ENCODE assay signal across 17 cellular contexts in the genomic region with DNA sequence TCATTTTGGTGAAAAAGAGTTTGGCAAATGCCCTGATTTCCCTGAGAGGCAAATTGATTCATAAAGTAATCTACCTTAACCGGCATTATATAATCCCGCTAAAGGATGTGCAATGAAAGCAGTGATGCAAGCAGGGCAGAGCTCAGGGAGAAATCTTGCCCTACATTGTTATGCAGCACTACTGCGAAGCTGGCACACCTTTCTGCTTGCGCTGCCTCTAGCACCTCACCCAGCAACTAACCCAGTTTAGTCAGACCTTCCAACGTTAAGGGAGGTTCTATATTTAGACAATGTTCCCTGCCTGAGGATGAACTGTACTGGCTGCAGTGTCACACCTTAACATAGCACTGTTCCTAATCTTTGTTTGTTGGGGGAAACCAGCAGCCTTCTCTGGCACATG.
DNase-seq lines count a peak whose midpoint lies in the region; ATAC-seq, FAIRE-seq and TF ChIP-seq lines count a peak whose summit lies in the region.
"Had no signal": no experiment of that assay in that cellular context is flagged by ENCODE, and none has a peak within 500 bp of the region (broad histone marks: within the 10 kb centered on the region; RNA-seq: fewer than 3 reads in every experiment).

No MANE protein-coding gene starts in this region.

- no peak overlapping the region for H3K4me3 ChIP-seq in H1 (ENCODE audit: extremely low read depth in 1 of 4, insufficient read depth in 2 of 4, low read depth in 3 of 4, low read length in 4 of 4)

- TF ChIP-seq CTCF in H1 (IDR thresholded peaks at IDR 0.05; ENCODE audit: control extremely low read depth in 1 of 3, insufficient read depth in 1 of 3, low read depth in 1 of 3, low read length in 3 of 3) = no peak

- CTCF ChIA-PET in H1 (lab: Charles Lee; ENCODE audit: partially characterized antibody) = no interaction called here

- WGBS in H1 (ENCODE audit: extremely low coverage in 1 of 2, insufficient coverage in 1 of 2, insufficient read length in 1 of 2, insufficient replicate concordance in 2 of 2, low coverage in 1 of 2, low lambda C conversion rate in 2 of 2, missing lambda C conversion rate in 1 of 2), 2 experiments = 91% methylated on average over 5 of the region's 5 CpGs; no CpG with 5 or more reads in 1 of the 2 experiments

- TF ChIP-seq EP300 in H1 (IDR thresholded peaks at IDR 0.05; ENCODE audit: borderline replicate concordance in 1 of 2, low read depth in 2 of 2, low read length in 2 of 2) = no peak

- H3K56ac ChIP-seq in H1 (replicated peaks; ENCODE audit: insufficient read length, low read depth, low read length) = no peak overlapping the region

- no peak overlapping the region for H2BK15ac ChIP-seq in H1 (ENCODE audit: low read length)

- H3K79me2 ChIP-seq in H1 (ENCODE audit: control insufficient read depth in 1 of 2, insufficient read depth in 2 of 2, low read length in 2 of 2) = no peaks in the 10 kb centered on the region

- 0 out of 2 replicates have a peak overlapping the region, but pooled peaks have one; percentile 38 for H2AFZ ChIP-seq in H1 (ENCODE audit: low read length)

- peak; percentile 76 to 95 for ATAC-seq in left cardiac atrium

- no peak overlapping the region for H3K23ac ChIP-seq in H1 (ENCODE audit: insufficient read length)

- in situ Hi-C loops in G401 (cut with HindIII; ENCODE audit: low sequenced_read_pairs) = no loop called here

- H2BK120ac ChIP-seq in H1 (replicated peaks; ENCODE audit: low read depth, low read length) = no peak overlapping the region

- no peak overlapping the region for H3K18ac ChIP-seq in H1 (ENCODE audit: extremely low read depth, low read length)

- H3K4me1 ChIP-seq in H1 (replicated peaks in 1 of 4; ENCODE audit: control insufficient read depth in 3 of 4, insufficient read depth in 4 of 4, low read length in 3 of 4) = no peaks in the 10 kb centered on the region

- no peak for TF ChIP-seq POLR2A in H1 (IDR thresholded peaks at IDR 0.05; ENCODE audit: control extremely low read depth in 1 of 2, low read depth in 2 of 2, low read length in 2 of 2)

- no peak overlapping the region for H2BK20ac ChIP-seq in H1 (ENCODE audit: low read length)

- no peak overlapping the region for H3K4ac ChIP-seq in H1 (replicated peaks; ENCODE audit: insufficient read length, low read depth, low read length)

- no peak overlapping the region for H4K91ac ChIP-seq in H1 (replicated peaks; ENCODE audit: insufficient read length, low read length)

- no peak for FAIRE-seq in H1 (lab: Jason Lieb, UNC)
- FAIRE-seq: A204.1, GM18507 had no signal

- intact Hi-C loops in left cardiac atrium (cut with DNase I) = no loop called here

- H2BK12ac ChIP-seq in H1 (ENCODE audit: low read depth, low read length) = no peak overlapping the region

- no peak overlapping the region for H3K9ac ChIP-seq in H1 (replicated peaks in 1 of 4; ENCODE audit: extremely low read depth in 1 of 4, low read depth in 3 of 4, low read length in 3 of 4)

- no peak overlapping the region for H2BK5ac ChIP-seq in H1 (ENCODE audit: low read depth, low read length)

- no peaks in the 10 kb centered on the region for H3K23me2 ChIP-seq in H1 (ENCODE audit: low read depth, low read length)

- H3K9me3 ChIP-seq in H1 (ENCODE audit: insufficient read depth in 2 of 2, low read depth in 1 of 2, low read length in 1 of 2) = no peaks in the 10 kb centered on the region

- no peak overlapping the region for H4K8ac ChIP-seq in H1 (ENCODE audit: extremely low read depth, insufficient read depth, low read length)

- H3K79me1 ChIP-seq in H1 (ENCODE audit: low read depth, low read length) = no peaks in the 10 kb centered on the region

- no peaks in the 10 kb centered on the region for H3K27me3 ChIP-seq in H1 (replicated peaks in 1 of 4; ENCODE audit: control insufficient read depth in 3 of 4, extremely low read depth in 1 of 4, insufficient read depth in 3 of 4, low read length in 3 of 4)

- no peaks in the 10 kb centered on the region for H4K20me1 ChIP-seq in H1 (replicated peaks in 1 of 2; ENCODE audit: control insufficient read depth in 1 of 2, insufficient read depth in 2 of 2, low read length in 2 of 2)

- POLR2A ChIA-PET in H1 (lab: Charles Lee; ENCODE audit: partially characterized antibody) = no interaction called here

- no peak overlapping the region for H3K14ac ChIP-seq in H1 (ENCODE audit: insufficient read length)

- H3K27ac ChIP-seq in H1 (ENCODE audit: low read depth, low read length) = no peak overlapping the region
- H3K27ac ChIP-seq: C4-2B had no signal

- H2AK5ac ChIP-seq in H1 (ENCODE audit: low read depth, low read length) = no peak overlapping the region

- no peak overlapping the region for H4K5ac ChIP-seq in H1 (ENCODE audit: insufficient read length, low read depth, low read length)

- no peak overlapping the region for H3K4me2 ChIP-seq in H1 (ENCODE audit: insufficient read depth in 1 of 2, low read depth in 2 of 2, low read length in 2 of 2)

- no peaks in the 10 kb centered on the region for H3K36me3 ChIP-seq in H1 (ENCODE audit: control insufficient read depth in 2 of 4, insufficient read depth in 4 of 4, low read length in 3 of 4)

- peak; percentile 64 for DNase-seq in G401 (ENCODE audit: low spot score)
- DNase-seq in H1 (ENCODE audit: low read depth in 1 of 2, low spot score in 2 of 2) = no peak
- peak; percentile 37 for DNase-seq in left cardiac atrium
- peak in 35 of 56 donors; percentile 2 to 87 (median 39) for DNase-seq in nucleus accumbens (lab: John Stamatoyannopoulos, UW)
- DNase-seq in NCI-H2227 (lab: John Stamatoyannopoulos, UW; ENCODE audit: unreplicated experiment) = no peak
- no peak for DNase-seq in stimulated activated CD4-positive, alpha-beta T cell treated with anti-CD3 and anti-CD28 coated beads, Interleukin-4, amount 100 ng/mL, for 24 hours
- DNase-seq in DMS114 treated with DMSO at 0.1 percent for 48 hours (lab: John Stamatoyannopoulos, UW; ENCODE audit: unreplicated experiment) = no peak
- no peak for DNase-seq in NCI-H2081 (lab: John Stamatoyannopoulos, UW)
- DNase-seq: DMS153, EL, HCEC 1CT, NCI-H1436, NCI-H226, NCI-H526 had no signal

- no peak for TF ChIP-seq RAD21 in H1 (IDR thresholded peaks at IDR 0.05 in 1 of 2, conservative IDR thresholded peaks at IDR 0.05 in 1 of 2; ENCODE audit: low read depth in 2 of 2, low read length in 2 of 2)

TF ChIP-seq in H1, 55 proteins besides CTCF, POLR2A, EP300 and RAD21 (continues in another document):
- no peak for TF ChIP-seq RXRA (IDR thresholded peaks at IDR 0.05; ENCODE audit: insufficient read depth, low read depth, low read length)
- no peak for TF ChIP-seq RNF2 (IDR thresholded peaks at IDR 0.05; ENCODE audit: borderline replicate concordance, low read depth, low read length, missing control alignments, poor library complexity, severe bottlenecking)
- no peak for TF ChIP-seq NANOG (IDR thresholded peaks at IDR 0.05; ENCODE audit: insufficient read depth, low read depth, low read length, poor library complexity, severe bottlenecking)
- TF ChIP-seq SIX5 (IDR thresholded peaks at IDR 0.05; ENCODE audit: low read depth, low read length) = no peak
- TF ChIP-seq ZNF274 (IDR thresholded peaks at IDR 0.05; ENCODE audit: borderline replicate concordance, extremely low read depth, low read length) = no peak
- TF ChIP-seq HDAC2 (IDR thresholded peaks at IDR 0.05; ENCODE audit: borderline replicate concordance in 1 of 2, low read depth in 2 of 2, low read length in 2 of 2) = no peak
- no peak for TF ChIP-seq TEAD4 (IDR thresholded peaks at IDR 0.05; ENCODE audit: low read depth, low read length)
- no peak for TF ChIP-seq CEBPB (IDR thresholded peaks at IDR 0.05; ENCODE audit: low read depth, low read length)
- no peak for TF ChIP-seq SIRT6 (IDR thresholded peaks at IDR 0.05; ENCODE audit: low read length)

Comparison
In these comparisons a context has a peak if more than half of its experiments do, and no peak if none do; other contexts are left out.
1. DNase-seq: peak in G401 (single experiment), left cardiac atrium (single experiment) and nucleus accumbens (35 of 56); none in H1 (0 of 2), NCI-H2227 (single experiment), stimulated activated CD4-positive, alpha-beta T cell treated with anti-CD3 and anti-CD28 coated beads, Interleukin-4, amount 100 ng/mL, for 24 hours (single experiment), DMS114 treated with DMSO at 0.1 percent for 48 hours (single experiment) and NCI-H2081 (0 of 2).